Comparison of ENCODE assay signal across 16 cellular contexts in the genomic region with DNA sequence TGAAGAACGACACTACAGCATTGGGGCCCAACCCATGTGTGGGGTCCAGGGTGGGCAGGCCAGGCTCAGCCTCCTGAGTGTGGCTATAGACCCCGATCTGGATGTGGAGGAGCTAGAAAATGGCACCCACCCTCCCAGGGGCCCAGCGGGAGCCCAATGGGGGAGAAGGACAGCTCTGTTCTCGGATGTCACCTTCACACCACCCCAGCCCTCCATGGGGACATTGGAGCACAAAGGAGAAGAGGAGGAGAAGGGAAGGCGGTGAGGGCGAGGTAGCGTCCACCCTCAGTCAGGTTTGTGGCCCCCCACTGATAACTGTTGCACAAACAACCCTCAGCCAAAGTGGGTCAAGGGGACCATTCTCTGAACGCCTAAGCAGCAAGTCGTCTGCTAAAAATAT.
DNase-seq lines count a peak whose midpoint lies in the region; TF ChIP-seq lines count a peak whose summit lies in the region.
"Had no signal": no experiment of that assay in that cellular context is flagged by ENCODE, and none has a peak within 500 bp of the region (broad histone marks: within the 10 kb centered on the region; RNA-seq: fewer than 3 reads in every experiment).

No MANE protein-coding gene starts in this region.

- H4K12ac ChIP-seq in trophoblast cell (ENCODE audit: low read depth, low read length): no peak overlapping the region

- peak overlapping the region; percentile 11 for H3K18ac ChIP-seq in neuronal stem cell (ENCODE audit: low read length)
- no peak overlapping the region for H3K18ac ChIP-seq in trophoblast cell (ENCODE audit: low read length)

- H2AK5ac ChIP-seq in neuronal stem cell (ENCODE audit: low read depth, low read length) (no peak overlapping the region), trophoblast cell (ENCODE audit: low read length) (no peak overlapping the region)

- no peak overlapping the region for H2BK15ac ChIP-seq in neuronal stem cell (ENCODE audit: low read length)

- H3K14ac ChIP-seq in neuronal stem cell (ENCODE audit: low read length): no peak overlapping the region
- no peak overlapping the region for H3K14ac ChIP-seq in trophoblast cell (ENCODE audit: low read length)

- TF ChIP-seq CTCF in coronary artery (IDR thresholded peaks at IDR 0.05): no peak

- peak; percentile 36 for DNase-seq in coronary artery (ENCODE audit: low spot score)
- DNase-seq in neuronal stem cell (ENCODE audit: low spot score): no peak
- no peak for DNase-seq in NCI-H82 treated with DMSO at 0.1 percent for 48 hours (lab: John Stamatoyannopoulos, UW; ENCODE audit: unreplicated experiment)
- no peak for DNase-seq in trophoblast cell
- no peak for DNase-seq in hepatic stellate cell (ENCODE audit: low spot score)
- DNase-seq: 8988T; ACHN; AML-193; Caco-2; Calu3; CD4-positive, alpha-beta T cell; CD8-positive, alpha-beta T cell; DMS79 treated with DMSO at 0.1 percent for 48 hours; GF-D8 had no signal

- H3K36me3 ChIP-seq in neuronal stem cell (replicated peaks in 1 of 2; ENCODE audit: control insufficient read depth in 2 of 2, insufficient read depth in 2 of 2, low read length in 2 of 2): no peaks in the 10 kb centered on the region
- no peaks in the 10 kb centered on the region for H3K36me3 ChIP-seq in trophoblast cell (ENCODE audit: control insufficient read depth in 1 of 2, insufficient read depth in 2 of 2, low read length in 2 of 2)
- H3K36me3 ChIP-seq: BLaER1 treated with 17β-estradiol and CSF1 and Interleukin-3, amounts not matched to agents 10 nM and 100 nM had no signal

- no peak overlapping the region for H2AFZ ChIP-seq in neuronal stem cell (ENCODE audit: low read length)
- H2AFZ ChIP-seq in trophoblast cell (ENCODE audit: insufficient read depth, low read length, poor library complexity): no peak overlapping the region

- no peak overlapping the region for H3K27ac ChIP-seq in coronary artery
- no peak overlapping the region for H3K27ac ChIP-seq in neuronal stem cell (replicated peaks; ENCODE audit: low read length)
- no peak overlapping the region for H3K27ac ChIP-seq in trophoblast cell (ENCODE audit: low read depth, low read length)
- H3K27ac ChIP-seq: BLaER1 treated with 17β-estradiol and CSF1 and Interleukin-3, amounts not matched to agents 10 nM and 100 nM; C4-2B had no signal

- WGBS in neuronal stem cell (ENCODE audit: extremely low coverage in 2 of 2, insufficient read length in 2 of 2, insufficient replicate concordance in 1 of 2), 2 donors: no CpG with 5 or more reads among the region's 9 CpGs
- no CpG with 5 or more reads among the region's 9 CpGs for WGBS in trophoblast cell (ENCODE audit: extremely low coverage, insufficient coverage, insufficient read length)

- H3K79me2 ChIP-seq in trophoblast cell (ENCODE audit: control insufficient read depth, insufficient read depth, low read length, poor library complexity): no peaks in the 10 kb centered on the region

- no peak overlapping the region for H4K91ac ChIP-seq in neuronal stem cell (ENCODE audit: low read depth, low read length, poor library complexity)
- no peak overlapping the region for H4K91ac ChIP-seq in trophoblast cell (ENCODE audit: low read depth, low read length)

- H2BK12ac ChIP-seq in neuronal stem cell (ENCODE audit: low read length) (no peak overlapping the region), trophoblast cell (ENCODE audit: low read length) (no peak overlapping the region)

- H3K23ac ChIP-seq in neuronal stem cell (ENCODE audit: low read depth, low read length, poor library complexity) (no peak overlapping the region), trophoblast cell (ENCODE audit: low read length) (no peak overlapping the region)

- H3K4ac ChIP-seq in neuronal stem cell (ENCODE audit: low read length) (no peak overlapping the region), trophoblast cell (ENCODE audit: low read depth, low read length) (no peak overlapping the region)

- H3K4me2 ChIP-seq in neuronal stem cell (ENCODE audit: insufficient read depth, low read length, poor library complexity, severe bottlenecking): no peak overlapping the region
- no peak overlapping the region for H3K4me2 ChIP-seq in trophoblast cell (ENCODE audit: low read length)
- H3K4me2 ChIP-seq: BLaER1 treated with 17β-estradiol and CSF1 and Interleukin-3, amounts not matched to agents 10 nM and 100 nM had no signal

- H2BK5ac ChIP-seq in neuronal stem cell (ENCODE audit: low read length): no peak overlapping the region
- H2BK5ac ChIP-seq in trophoblast cell (ENCODE audit: low read depth, low read length, poor library complexity): no peak overlapping the region

- no peak overlapping the region for H3K4me3 ChIP-seq in coronary artery
- no peak overlapping the region for H3K4me3 ChIP-seq in neuronal stem cell (ENCODE audit: low read length in 2 of 2)
- no peak overlapping the region for H3K4me3 ChIP-seq in trophoblast cell (ENCODE audit: low read depth, low read length)
- H3K4me3 ChIP-seq: BLaER1 treated with 17β-estradiol and CSF1 and Interleukin-3, amounts not matched to agents 10 nM and 100 nM had no signal

- H3K4me1 ChIP-seq in neuronal stem cell (ENCODE audit: control insufficient read depth in 2 of 2, insufficient read depth in 1 of 2, low read depth in 1 of 2, low read length in 2 of 2) (no peaks in the 10 kb centered on the region), trophoblast cell (ENCODE audit: control insufficient read depth in 1 of 2, insufficient read depth in 2 of 2, low read length in 2 of 2) (peaks cover 0 to 1% of the 10 kb centered on the region in 2 experiments)
- H3K4me1 ChIP-seq: Caco-2 had no signal

- no peaks in the 10 kb centered on the region for H3K9me3 ChIP-seq in neuronal stem cell (replicated peaks in 1 of 2; ENCODE audit: control insufficient read depth in 2 of 2, insufficient read depth in 1 of 2, low read depth in 1 of 2, low read length in 2 of 2)
- peaks cover 2% of the 10 kb centered on the region for H3K9me3 ChIP-seq in trophoblast cell (ENCODE audit: insufficient read depth, low read depth, low read length)
- H3K9me3 ChIP-seq: Caco-2 had no signal

- no peaks in the 10 kb centered on the region for H3K27me3 ChIP-seq in neuronal stem cell (ENCODE audit: control insufficient read depth in 3 of 3, insufficient read depth in 3 of 3, low read depth in 1 of 3, low read length in 3 of 3)
- no peaks in the 10 kb centered on the region for H3K27me3 ChIP-seq in trophoblast cell (ENCODE audit: insufficient read depth, low read length)
- H3K27me3 ChIP-seq: BLaER1 treated with 17β-estradiol and CSF1 and Interleukin-3, amounts not matched to agents 10 nM and 100 nM had no signal

- H4K8ac ChIP-seq in neuronal stem cell (ENCODE audit: low read depth, low read length) (no peak overlapping the region), trophoblast cell (ENCODE audit: low read depth, low read length) (no peak overlapping the region)

- H3K79me1 ChIP-seq in neuronal stem cell (ENCODE audit: low read depth, low read length) (no peaks in the 10 kb centered on the region), trophoblast cell (ENCODE audit: low read length) (no peaks in the 10 kb centered on the region)

- H2BK120ac ChIP-seq in neuronal stem cell (ENCODE audit: low read depth, low read length) (no peak overlapping the region), trophoblast cell (ENCODE audit: insufficient read depth, low read length, poor library complexity) (no peak overlapping the region)

- H3K9ac ChIP-seq in neuronal stem cell (ENCODE audit: low read depth, low read length, poor library complexity) (no peak overlapping the region), trophoblast cell (ENCODE audit: low read length) (no peak overlapping the region)
- H3K9ac ChIP-seq: BLaER1 treated with 17β-estradiol and CSF1 and Interleukin-3, amounts not matched to agents 10 nM and 100 nM had no signal
